Comparison of ENCODE assay signal across 22 cellular contexts in genomic region chr13:33735276-33735675, GRCh38.
"Had no signal": no experiment of that assay in that cellular context is flagged by ENCODE, and none has a peak within 500 bp of the region (broad histone marks: within the 10 kb centered on the region; RNA-seq: fewer than 3 reads in every experiment).

No MANE protein-coding gene starts in this region.

- H3K9ac ChIP-seq: parathyroid adenoma had no signal

- H3K4me1 ChIP-seq: parathyroid adenoma, psoas muscle, right lobe of liver, uterus had no signal

- H2AFZ ChIP-seq: parathyroid adenoma had no signal

- H3K9me3 ChIP-seq: lower lobe of right lung, psoas muscle, right lobe of liver, tibial nerve, uterus had no signal

- H3K4me3 ChIP-seq: lower lobe of right lung, psoas muscle, right lobe of liver, smooth muscle cell, tibial nerve, uterus had no signal

- H3K36me3 ChIP-seq: lower lobe of right lung, right lobe of liver, tibial nerve, uterus had no signal

- H3K4me2 ChIP-seq: smooth muscle cell had no signal

- ATAC-seq: left lobe of liver; lower lobe of right lung; naive thymus-derived CD8-positive, alpha-beta T cell; psoas muscle; right lobe of liver; stimulated activated memory B cell treated with anti-CD40 and anti-IgM and Interleukin-4, amounts not matched to agents 10 μg/mL and 1 μg/mL and 100 μg/mL, for 72 hours; stimulated activated naive CD8-positive, alpha-beta T cell treated with anti-CD3 and anti-CD28 coated beads, Interleukin-15, amount 100 ng/mL, for 72 hours had no signal

- H3K27me3 ChIP-seq: right lobe of liver, tibial nerve, uterus had no signal

- H3K79me2 ChIP-seq: parathyroid adenoma had no signal

- DNase-seq: kidney glomerular epithelial cell; left cardiac atrium; lower lobe of right lung; mammary epithelial cell; mesenchymal stem cell; naive thymus-derived CD8-positive, alpha-beta T cell; nucleus accumbens; psoas muscle; right lobe of liver; stimulated activated CD4-positive, alpha-beta T cell treated with anti-CD3 and anti-CD28 coated beads, Interleukin-1b, Interleukin-23, amount 100 ng/mL, for 48 hours; stimulated activated CD4-positive, alpha-beta T cell treated with anti-CD3 and anti-CD28 coated beads, Interleukin-2, amount 100 ng/mL, for 48 hours; stimulated activated CD4-positive, alpha-beta T cell treated with anti-CD3 and anti-CD28 coated beads, Interleukin-4, amount 100 ng/mL, for 4 hours; stimulated activated CD8-positive, alpha-beta memory T cell treated with anti-CD3 and anti-CD28 coated beads, Interleukin-4, amount 100 ng/mL, for 48 hours; stimulated activated naive CD4-positive, alpha-beta T cell treated with Interleukin-2 at 50 U/mL for 16 hours; stimulated activated naive CD8-positive, alpha-beta T cell treated with anti-CD3 and anti-CD28 coated beads, Interleukin-15, amount 100 ng/mL, for 72 hours; substantia nigra; uterus had no signal

- H3K27ac ChIP-seq: lower lobe of right lung, parathyroid adenoma, psoas muscle, right lobe of liver, uterus had no signal
